Comparison of ENCODE assay signal across 1 cellular context in the genomic region with DNA sequence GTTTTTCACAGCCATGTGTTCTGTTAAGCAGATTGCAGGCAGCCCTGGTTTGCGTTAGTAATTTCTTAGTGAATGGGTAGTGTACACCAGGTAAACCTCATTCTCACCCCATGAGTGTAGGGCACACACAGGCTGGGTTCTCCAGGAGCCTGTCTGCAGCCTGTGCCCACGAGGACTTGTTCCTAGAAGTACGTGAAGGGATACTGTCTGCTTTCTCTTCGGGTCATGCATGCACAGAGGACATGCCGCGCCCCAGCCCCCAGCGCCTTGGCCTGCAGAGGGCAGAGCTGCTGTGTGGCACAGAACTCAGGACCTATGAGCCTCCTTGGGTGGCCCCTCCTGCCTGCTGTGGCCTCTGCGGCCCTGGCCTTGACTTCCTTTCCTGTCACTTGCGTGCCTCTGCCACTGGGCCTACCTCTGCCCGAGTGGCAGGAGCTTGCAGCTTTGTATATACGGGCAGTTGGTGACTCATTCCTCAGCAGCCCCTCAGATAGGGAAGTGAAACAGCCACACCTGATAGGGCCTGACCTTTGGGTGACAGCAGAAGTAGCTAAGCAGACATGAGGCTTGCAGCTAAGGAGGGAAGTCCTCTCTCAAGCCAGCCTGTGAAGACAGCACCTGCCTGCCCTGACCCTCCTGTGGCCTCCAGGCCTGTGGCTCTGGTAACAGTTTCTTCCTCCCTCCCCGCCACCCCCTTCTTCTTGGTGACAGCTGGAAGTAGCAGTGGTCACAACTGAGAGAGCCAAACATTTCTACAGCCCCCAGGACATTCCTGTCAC.
TF ChIP-seq lines count a peak whose summit lies in the region.

No MANE protein-coding gene starts in this region.

TF ChIP-seq in HepG2, 621 proteins besides CTCF, POLR2A, EP300 and RAD21 (continued from another document and continues in another):
- TF ChIP-seq, protein P1, sequence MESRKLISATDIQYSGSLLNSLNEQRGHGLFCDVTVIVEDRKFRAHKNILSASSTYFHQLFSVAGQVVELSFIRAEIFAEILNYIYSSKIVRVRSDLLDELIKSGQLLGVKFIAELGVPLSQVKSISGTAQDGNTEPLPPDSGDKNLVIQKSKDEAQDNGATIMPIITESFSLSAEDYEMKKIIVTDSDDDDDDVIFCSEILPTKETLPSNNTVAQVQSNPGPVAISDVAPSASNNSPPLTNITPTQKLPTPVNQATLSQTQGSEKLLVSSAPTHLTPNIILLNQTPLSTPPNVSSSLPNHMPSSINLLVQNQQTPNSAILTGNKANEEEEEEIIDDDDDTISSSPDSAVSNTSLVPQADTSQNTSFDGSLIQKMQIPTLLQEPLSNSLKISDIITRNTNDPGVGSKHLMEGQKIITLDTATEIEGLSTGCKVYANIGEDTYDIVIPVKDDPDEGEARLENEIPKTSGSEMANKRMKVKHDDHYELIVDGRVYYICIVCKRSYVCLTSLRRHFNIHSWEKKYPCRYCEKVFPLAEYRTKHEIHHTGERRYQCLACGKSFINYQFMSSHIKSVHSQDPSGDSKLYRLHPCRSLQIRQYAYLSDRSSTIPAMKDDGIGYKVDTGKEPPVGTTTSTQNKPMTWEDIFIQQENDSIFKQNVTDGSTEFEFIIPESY (CRISPR knock-in tag; IDR thresholded peaks at IDR 0.05): 0 out of 2 replicates have a peak, but pooled peaks have one; percentile 42
- TF ChIP-seq NCOR1 (IDR thresholded peaks at IDR 0.05; ENCODE audit: borderline replicate concordance, low read length) (no peak), RBM39 (IDR thresholded peaks at IDR 0.05; ENCODE audit: low read depth, low read length, poor library complexity, severe bottlenecking) (peak; percentile 25), CCAR2 (optimal IDR thresholded peaks at IDR 0.05; ENCODE audit: low read depth, low read length) (no peak), NFKBIZ (CRISPR knock-in tag; IDR thresholded peaks at IDR 0.05) (peak; percentile 76; the same call in 1 of the 2 replicates), ZNF552 (CRISPR knock-in tag; IDR thresholded peaks at IDR 0.05; ENCODE audit: borderline replicate concordance) (0 out of 2 replicates have a peak, but pooled peaks have one; percentile 11), ATF1 (CRISPR knock-in tag; IDR thresholded peaks at IDR 0.05) (no peak), SIX4 (CRISPR knock-in tag; IDR thresholded peaks at IDR 0.05) (no peak; the same call in none of the 2 replicates), RFX5 (IDR thresholded peaks at IDR 0.05; ENCODE audit: low read depth, low read length) (peak; percentile 94), SOX6 (IDR thresholded peaks at IDR 0.05) (no peak), SOX6 (CRISPR knock-in tag; IDR thresholded peaks at IDR 0.05) (peak; percentile 80), ZNF766 (CRISPR knock-in tag; IDR thresholded peaks at IDR 0.05; ENCODE audit: borderline replicate concordance) (no peak), FOXJ3 (CRISPR knock-in tag; IDR thresholded peaks at IDR 0.05; ENCODE audit: borderline replicate concordance) (no peak; the same call in 1 of the 2 replicates), ZSCAN20 (CRISPR knock-in tag; IDR thresholded peaks at IDR 0.05; ENCODE audit: borderline replicate concordance) (no peak), HNF4G (IDR thresholded peaks at IDR 0.05; ENCODE audit: borderline replicate concordance, low read depth, low read length) (no peak; the same call in 1 of the 2 replicates), HNF4G (CRISPR knock-in tag; IDR thresholded peaks at IDR 0.05; ENCODE audit: borderline replicate concordance, low read depth) (peak; percentile 86), NPAS2 (CRISPR knock-in tag; IDR thresholded peaks at IDR 0.05; ENCODE audit: borderline replicate concordance) (no peak), ZBTB38 (CRISPR knock-in tag; IDR thresholded peaks at IDR 0.05) (peak; percentile 93), JDP2 (CRISPR knock-in tag; IDR thresholded peaks at IDR 0.05; ENCODE audit: borderline replicate concordance) (no peak), ARNTL (CRISPR knock-in tag; IDR thresholded peaks at IDR 0.05) (0 out of 2 replicates have a peak, but pooled peaks have one; percentile 61), SKI (IDR thresholded peaks at IDR 0.05; ENCODE audit: partially characterized antibody) (peak; percentile 84), SRSF4 (IDR thresholded peaks at IDR 0.05; ENCODE audit: low read depth, low read length, poor library complexity, severe bottlenecking) (no peak), ZNF354B (CRISPR knock-in tag; IDR thresholded peaks at IDR 0.05) (no peak), MLLT10 (CRISPR knock-in tag; IDR thresholded peaks at IDR 0.05) (no peak), CHD4 (IDR thresholded peaks at IDR 0.05; ENCODE audit: borderline replicate concordance, low read length) (no peak), ZNF232 (CRISPR knock-in tag; IDR thresholded peaks at IDR 0.05; ENCODE audit: borderline replicate concordance) (no peak), ZNF556 (CRISPR knock-in tag; IDR thresholded peaks at IDR 0.05; ENCODE audit: borderline replicate concordance) (peak; percentile 3; the same call in 1 of the 2 replicates), PLRG1 (conservative IDR thresholded peaks at IDR 0.05) (no peak), RNF2 (conservative IDR thresholded peaks at IDR 0.05; ENCODE audit: low read depth) (no peak; the same call in 1 of the 2 replicates), ZSCAN29 (CRISPR knock-in tag; conservative IDR thresholded peaks at IDR 0.05) (no peak), ELF1 (CRISPR knock-in tag; IDR thresholded peaks at IDR 0.05) (peak; percentile 72), ZNF720 (CRISPR knock-in tag; IDR thresholded peaks at IDR 0.05) (0 out of 2 replicates have a peak, but pooled peaks have one; percentile 10)
- TF ChIP-seq, protein P2, sequence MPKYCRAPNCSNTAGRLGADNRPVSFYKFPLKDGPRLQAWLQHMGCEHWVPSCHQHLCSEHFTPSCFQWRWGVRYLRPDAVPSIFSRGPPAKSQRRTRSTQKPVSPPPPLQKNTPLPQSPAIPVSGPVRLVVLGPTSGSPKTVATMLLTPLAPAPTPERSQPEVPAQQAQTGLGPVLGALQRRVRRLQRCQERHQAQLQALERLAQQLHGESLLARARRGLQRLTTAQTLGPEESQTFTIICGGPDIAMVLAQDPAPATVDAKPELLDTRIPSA (CRISPR knock-in tag; IDR thresholded peaks at IDR 0.05; ENCODE audit: borderline replicate concordance): no peak
- TF ChIP-seq, protein P3, sequence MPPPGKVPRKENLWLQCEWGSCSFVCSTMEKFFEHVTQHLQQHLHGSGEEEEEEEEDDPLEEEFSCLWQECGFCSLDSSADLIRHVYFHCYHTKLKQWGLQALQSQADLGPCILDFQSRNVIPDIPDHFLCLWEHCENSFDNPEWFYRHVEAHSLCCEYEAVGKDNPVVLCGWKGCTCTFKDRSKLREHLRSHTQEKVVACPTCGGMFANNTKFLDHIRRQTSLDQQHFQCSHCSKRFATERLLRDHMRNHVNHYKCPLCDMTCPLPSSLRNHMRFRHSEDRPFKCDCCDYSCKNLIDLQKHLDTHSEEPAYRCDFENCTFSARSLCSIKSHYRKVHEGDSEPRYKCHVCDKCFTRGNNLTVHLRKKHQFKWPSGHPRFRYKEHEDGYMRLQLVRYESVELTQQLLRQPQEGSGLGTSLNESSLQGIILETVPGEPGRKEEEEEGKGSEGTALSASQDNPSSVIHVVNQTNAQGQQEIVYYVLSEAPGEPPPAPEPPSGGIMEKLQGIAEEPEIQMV (CRISPR knock-in tag; IDR thresholded peaks at IDR 0.05; ENCODE audit: low read depth): 0 out of 2 replicates have a peak, but pooled peaks have one; percentile 1
- TF ChIP-seq, protein P4, sequence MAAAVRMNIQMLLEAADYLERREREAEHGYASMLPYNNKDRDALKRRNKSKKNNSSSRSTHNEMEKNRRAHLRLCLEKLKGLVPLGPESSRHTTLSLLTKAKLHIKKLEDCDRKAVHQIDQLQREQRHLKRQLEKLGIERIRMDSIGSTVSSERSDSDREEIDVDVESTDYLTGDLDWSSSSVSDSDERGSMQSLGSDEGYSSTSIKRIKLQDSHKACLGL (CRISPR knock-in tag; IDR thresholded peaks at IDR 0.05): peak; percentile 65; the same call in 1 of the 2 replicates
- TF ChIP-seq, protein P5, sequence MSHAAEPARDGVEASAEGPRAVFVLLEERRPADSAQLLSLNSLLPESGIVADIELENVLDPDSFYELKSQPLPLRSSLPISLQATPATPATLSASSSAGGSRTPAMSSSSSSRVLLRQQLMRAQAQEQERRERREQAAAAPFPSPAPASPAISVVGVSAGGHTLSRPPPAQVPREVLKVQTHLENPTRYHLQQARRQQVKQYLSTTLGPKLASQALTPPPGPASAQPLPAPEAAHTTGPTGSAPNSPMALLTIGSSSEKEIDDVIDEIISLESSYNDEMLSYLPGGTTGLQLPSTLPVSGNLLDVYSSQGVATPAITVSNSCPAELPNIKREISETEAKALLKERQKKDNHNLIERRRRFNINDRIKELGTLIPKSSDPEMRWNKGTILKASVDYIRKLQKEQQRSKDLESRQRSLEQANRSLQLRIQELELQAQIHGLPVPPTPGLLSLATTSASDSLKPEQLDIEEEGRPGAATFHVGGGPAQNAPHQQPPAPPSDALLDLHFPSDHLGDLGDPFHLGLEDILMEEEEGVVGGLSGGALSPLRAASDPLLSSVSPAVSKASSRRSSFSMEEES (CRISPR knock-in tag; IDR thresholded peaks at IDR 0.05): peak; percentile 53; the same call in 1 of the 2 replicates
- TF ChIP-seq, protein P6, sequence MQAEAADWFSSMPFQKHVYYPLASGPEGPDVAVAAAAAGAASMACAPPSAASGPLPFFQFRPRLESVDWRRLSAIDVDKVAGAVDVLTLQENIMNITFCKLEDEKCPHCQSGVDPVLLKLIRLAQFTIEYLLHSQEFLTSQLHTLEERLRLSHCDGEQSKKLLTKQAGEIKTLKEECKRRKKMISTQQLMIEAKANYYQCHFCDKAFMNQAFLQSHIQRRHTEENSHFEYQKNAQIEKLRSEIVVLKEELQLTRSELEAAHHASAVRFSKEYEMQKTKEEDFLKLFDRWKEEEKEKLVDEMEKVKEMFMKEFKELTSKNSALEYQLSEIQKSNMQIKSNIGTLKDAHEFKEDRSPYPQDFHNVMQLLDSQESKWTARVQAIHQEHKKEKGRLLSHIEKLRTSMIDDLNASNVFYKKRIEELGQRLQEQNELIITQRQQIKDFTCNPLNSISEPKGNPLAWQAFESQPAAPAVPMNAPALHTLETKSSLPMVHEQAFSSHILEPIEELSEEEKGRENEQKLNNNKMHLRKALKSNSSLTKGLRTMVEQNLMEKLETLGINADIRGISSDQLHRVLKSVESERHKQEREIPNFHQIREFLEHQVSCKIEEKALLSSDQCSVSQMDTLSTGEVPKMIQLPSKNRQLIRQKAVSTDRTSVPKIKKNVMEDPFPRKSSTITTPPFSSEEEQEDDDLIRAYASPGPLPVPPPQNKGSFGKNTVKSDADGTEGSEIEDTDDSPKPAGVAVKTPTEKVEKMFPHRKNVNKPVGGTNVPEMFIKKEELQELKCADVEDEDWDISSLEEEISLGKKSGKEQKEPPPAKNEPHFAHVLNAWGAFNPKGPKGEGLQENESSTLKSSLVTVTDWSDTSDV (CRISPR knock-in tag; IDR thresholded peaks at IDR 0.05): peak; percentile 78; the same call in 1 of the 2 replicates
- TF ChIP-seq, protein P7, sequence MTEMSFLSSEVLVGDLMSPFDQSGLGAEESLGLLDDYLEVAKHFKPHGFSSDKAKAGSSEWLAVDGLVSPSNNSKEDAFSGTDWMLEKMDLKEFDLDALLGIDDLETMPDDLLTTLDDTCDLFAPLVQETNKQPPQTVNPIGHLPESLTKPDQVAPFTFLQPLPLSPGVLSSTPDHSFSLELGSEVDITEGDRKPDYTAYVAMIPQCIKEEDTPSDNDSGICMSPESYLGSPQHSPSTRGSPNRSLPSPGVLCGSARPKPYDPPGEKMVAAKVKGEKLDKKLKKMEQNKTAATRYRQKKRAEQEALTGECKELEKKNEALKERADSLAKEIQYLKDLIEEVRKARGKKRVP (CRISPR knock-in tag; IDR thresholded peaks at IDR 0.05): peak in 1 of 2 experiments; percentile 54; a peak in 1 of 4 replicates
- TF ChIP-seq, protein P8, sequence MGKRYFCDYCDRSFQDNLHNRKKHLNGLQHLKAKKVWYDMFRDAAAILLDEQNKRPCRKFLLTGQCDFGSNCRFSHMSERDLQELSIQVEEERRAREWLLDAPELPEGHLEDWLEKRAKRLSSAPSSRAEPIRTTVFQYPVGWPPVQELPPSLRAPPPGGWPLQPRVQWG (CRISPR knock-in tag; IDR thresholded peaks at IDR 0.05; ENCODE audit: borderline replicate concordance, low read depth): no peak
- TF ChIP-seq, protein P9, sequence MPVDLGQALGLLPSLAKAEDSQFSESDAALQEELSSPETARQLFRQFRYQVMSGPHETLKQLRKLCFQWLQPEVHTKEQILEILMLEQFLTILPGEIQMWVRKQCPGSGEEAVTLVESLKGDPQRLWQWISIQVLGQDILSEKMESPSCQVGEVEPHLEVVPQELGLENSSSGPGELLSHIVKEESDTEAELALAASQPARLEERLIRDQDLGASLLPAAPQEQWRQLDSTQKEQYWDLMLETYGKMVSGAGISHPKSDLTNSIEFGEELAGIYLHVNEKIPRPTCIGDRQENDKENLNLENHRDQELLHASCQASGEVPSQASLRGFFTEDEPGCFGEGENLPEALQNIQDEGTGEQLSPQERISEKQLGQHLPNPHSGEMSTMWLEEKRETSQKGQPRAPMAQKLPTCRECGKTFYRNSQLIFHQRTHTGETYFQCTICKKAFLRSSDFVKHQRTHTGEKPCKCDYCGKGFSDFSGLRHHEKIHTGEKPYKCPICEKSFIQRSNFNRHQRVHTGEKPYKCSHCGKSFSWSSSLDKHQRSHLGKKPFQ (CRISPR knock-in tag; IDR thresholded peaks at IDR 0.05; ENCODE audit: insufficient replicate concordance): peak; percentile 83
- TF ChIP-seq, protein P10, sequence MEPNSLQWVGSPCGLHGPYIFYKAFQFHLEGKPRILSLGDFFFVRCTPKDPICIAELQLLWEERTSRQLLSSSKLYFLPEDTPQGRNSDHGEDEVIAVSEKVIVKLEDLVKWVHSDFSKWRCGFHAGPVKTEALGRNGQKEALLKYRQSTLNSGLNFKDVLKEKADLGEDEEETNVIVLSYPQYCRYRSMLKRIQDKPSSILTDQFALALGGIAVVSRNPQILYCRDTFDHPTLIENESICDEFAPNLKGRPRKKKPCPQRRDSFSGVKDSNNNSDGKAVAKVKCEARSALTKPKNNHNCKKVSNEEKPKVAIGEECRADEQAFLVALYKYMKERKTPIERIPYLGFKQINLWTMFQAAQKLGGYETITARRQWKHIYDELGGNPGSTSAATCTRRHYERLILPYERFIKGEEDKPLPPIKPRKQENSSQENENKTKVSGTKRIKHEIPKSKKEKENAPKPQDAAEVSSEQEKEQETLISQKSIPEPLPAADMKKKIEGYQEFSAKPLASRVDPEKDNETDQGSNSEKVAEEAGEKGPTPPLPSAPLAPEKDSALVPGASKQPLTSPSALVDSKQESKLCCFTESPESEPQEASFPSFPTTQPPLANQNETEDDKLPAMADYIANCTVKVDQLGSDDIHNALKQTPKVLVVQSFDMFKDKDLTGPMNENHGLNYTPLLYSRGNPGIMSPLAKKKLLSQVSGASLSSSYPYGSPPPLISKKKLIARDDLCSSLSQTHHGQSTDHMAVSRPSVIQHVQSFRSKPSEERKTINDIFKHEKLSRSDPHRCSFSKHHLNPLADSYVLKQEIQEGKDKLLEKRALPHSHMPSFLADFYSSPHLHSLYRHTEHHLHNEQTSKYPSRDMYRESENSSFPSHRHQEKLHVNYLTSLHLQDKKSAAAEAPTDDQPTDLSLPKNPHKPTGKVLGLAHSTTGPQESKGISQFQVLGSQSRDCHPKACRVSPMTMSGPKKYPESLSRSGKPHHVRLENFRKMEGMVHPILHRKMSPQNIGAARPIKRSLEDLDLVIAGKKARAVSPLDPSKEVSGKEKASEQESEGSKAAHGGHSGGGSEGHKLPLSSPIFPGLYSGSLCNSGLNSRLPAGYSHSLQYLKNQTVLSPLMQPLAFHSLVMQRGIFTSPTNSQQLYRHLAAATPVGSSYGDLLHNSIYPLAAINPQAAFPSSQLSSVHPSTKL (CRISPR knock-in tag; IDR thresholded peaks at IDR 0.05): peak; percentile 93
